Comparison of ENCODE assay signal across 36 cellular contexts in the genomic region with DNA sequence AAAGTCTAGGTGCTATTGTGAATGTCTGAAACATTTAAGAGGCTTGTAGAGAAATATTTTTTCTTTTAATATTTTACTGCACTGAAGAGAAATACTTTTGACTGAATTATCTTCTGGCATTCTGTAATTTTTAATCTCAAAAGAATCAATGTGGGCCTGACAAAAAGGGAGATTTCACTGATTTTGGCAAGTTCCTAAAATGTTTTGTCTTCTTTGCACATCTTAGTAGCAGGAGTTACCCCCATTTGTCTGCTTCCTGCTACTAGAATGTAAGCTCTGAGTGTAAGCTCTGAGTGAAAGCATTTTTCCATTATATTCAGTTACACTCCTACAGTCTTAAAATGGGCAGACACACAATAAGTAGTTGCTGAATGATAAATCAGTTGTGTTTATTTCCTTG.
"Had no signal": no experiment of that assay in that cellular context is flagged by ENCODE, and none has a peak within 500 bp of the region (broad histone marks: within the 10 kb centered on the region; RNA-seq: fewer than 3 reads in every experiment).

No MANE protein-coding gene starts in this region.

- H3K27me3 Mint-ChIP-seq: activated B cell treated with CpG ODN at 0.5 μM for 24 hours; activated CD4-positive, alpha-beta T cell treated with anti-CD3 and anti-CD28 coated beads, Interleukin-2, amount 10 ng/mL, durations not matched to agents 24 days and 14 days; activated naive CD8-positive, alpha-beta T cell treated with anti-CD3 and anti-CD28 coated beads for 36 hours; central memory CD8-positive, alpha-beta T cell; T-cell had no signal

- ATAC-seq: K562, Right ventricle myocardium inferior, SK-N-SH treated with all-trans-retinoic acid at 6 μM for 48 hours, T-cell had no signal

- H3K4me3 Mint-ChIP-seq: activated B cell treated with CpG ODN at 0.5 μM for 24 hours; activated CD4-positive, alpha-beta T cell treated with anti-CD3 and anti-CD28 coated beads, Interleukin-2, amount 10 ng/mL, durations not matched to agents 24 days and 14 days; activated naive CD4-positive, alpha-beta T cell treated with anti-CD3 and anti-CD28 coated beads for 36 hours; activated naive CD8-positive, alpha-beta T cell treated with anti-CD3 and anti-CD28 coated beads for 36 hours; central memory CD8-positive, alpha-beta T cell; T-cell had no signal

- H3K27ac ChIP-seq: brain microvascular endothelial cell, PC-9, RWPE1, VCaP had no signal

- H2AFZ ChIP-seq: PC-9 had no signal

- H3K27me3 ChIP-seq: brain microvascular endothelial cell had no signal

- H3K4me2 ChIP-seq: PC-9 had no signal

- H3K9me3 Mint-ChIP-seq: activated B cell treated with CpG ODN at 0.5 μM for 24 hours; activated CD4-positive, alpha-beta T cell treated with anti-CD3 and anti-CD28 coated beads, Interleukin-2, amount 10 ng/mL, durations not matched to agents 24 days and 14 days; activated naive CD4-positive, alpha-beta T cell treated with anti-CD3 and anti-CD28 coated beads for 36 hours; activated naive CD8-positive, alpha-beta T cell treated with anti-CD3 and anti-CD28 coated beads for 36 hours; activated T-helper 2 cell treated with anti-CD3 and anti-CD28 coated beads, Interferon-gamma antibody, Interleukin-2, Interleukin-4, amounts not matched to agents 10 μg/mL and 5 μg/mL and 100 μg/mL, durations not matched to agents 14 hours and 24 hours and 36 hours; central memory CD8-positive, alpha-beta T cell; T-cell had no signal

- DNase-seq: activated B cell treated with CpG ODN at 0.5 μM for 24 hours; activated CD4-positive, alpha-beta T cell treated with anti-CD3 and anti-CD28 coated beads for 1 hour; activated CD4-positive, alpha-beta T cell treated with anti-CD3 and anti-CD28 coated beads, Interleukin-2, amount 10 ng/mL, durations not matched to agents 24 days and 14 days; activated CD4-positive, alpha-beta T cell treated with anti-CD3 and anti-CD28 coated beads, Interleukin-2, amount 50 U/mL, for 4 hours; activated CD8-positive, alpha-beta memory T cell treated with anti-CD3 and anti-CD28 coated beads, Interleukin-2, amount 50 U/mL, for 4 hours; activated gamma-delta T cell treated with Interleukin-2 at 50 U/mL for 16 hours; activated naive CD4-positive, alpha-beta T cell treated with anti-CD3 and anti-CD28 coated beads for 36 hours; activated naive CD8-positive, alpha-beta T cell treated with anti-CD3 and anti-CD28 coated beads for 36 hours; activated T-cell treated with anti-CD3 and anti-CD28 coated beads for 4 hours; activated T-cell treated with anti-CD3 and anti-CD28 coated beads, Interleukin-2, amount 50 U/mL, for 48 hours; amniotic stem cell; aorta; brain microvascular endothelial cell; NCI-H1092 treated with DMSO at 0.1 percent for 48 hours; NCI-H1417; NCI-H146; NCI-H187; NCI-H2029 treated with DMSO at 0.1 percent for 48 hours; NCI-H2107; NCI-H2171; NCI-H510A; NCI-H526; NCI-H748 treated with DMSO at 0.1 percent for 48 hours; PC-9; SIG-M5; T-cell; T-helper 2 cell; T-helper 9 cell had no signal

- H3K4me1 Mint-ChIP-seq: activated B cell treated with CpG ODN at 0.5 μM for 24 hours; activated CD4-positive, alpha-beta T cell treated with anti-CD3 and anti-CD28 coated beads, Interleukin-2, amount 10 ng/mL, durations not matched to agents 24 days and 14 days; activated naive CD8-positive, alpha-beta T cell treated with anti-CD3 and anti-CD28 coated beads for 36 hours; central memory CD8-positive, alpha-beta T cell; T-cell had no signal

- H3K27ac Mint-ChIP-seq: activated B cell treated with CpG ODN at 0.5 μM for 24 hours; activated CD4-positive, alpha-beta T cell treated with anti-CD3 and anti-CD28 coated beads, Interleukin-2, amount 10 ng/mL, durations not matched to agents 24 days and 14 days; activated naive CD4-positive, alpha-beta T cell treated with anti-CD3 and anti-CD28 coated beads for 36 hours; activated naive CD8-positive, alpha-beta T cell treated with anti-CD3 and anti-CD28 coated beads for 36 hours; activated T-helper 2 cell treated with anti-CD3 and anti-CD28 coated beads, Interferon-gamma antibody, Interleukin-2, Interleukin-4, amounts not matched to agents 10 μg/mL and 5 μg/mL and 100 μg/mL, durations not matched to agents 14 hours and 24 hours and 36 hours had no signal

- H3K4me3 ChIP-seq: K562, PC-9 had no signal

- H3K36me3 Mint-ChIP-seq: activated naive CD8-positive, alpha-beta T cell treated with anti-CD3 and anti-CD28 coated beads for 36 hours had no signal

- FAIRE-seq: K562, RCC 7860 had no signal
